Comparison of ENCODE assay signal across 10 cellular contexts in genomic region chr21:23452384-23453083, GRCh38.
A peak's percentile ranks its signal among the peaks of the same experiment; 100 is the strongest.
DNase-seq lines count a peak whose midpoint lies in the region; ATAC-seq and TF ChIP-seq lines count a peak whose summit lies in the region.
"Had no signal": no experiment of that assay in that cellular context is flagged by ENCODE, and none has a peak within 500 bp of the region (broad histone marks: within the 10 kb centered on the region; RNA-seq: fewer than 3 reads in every experiment).

No MANE protein-coding gene starts in this region.

- peak; percentile 43 for DNase-seq in activated naive CD4-positive, alpha-beta T cell treated with anti-CD3 and anti-CD28 coated beads for 36 hours
- DNase-seq in activated naive CD4-positive, alpha-beta T cell treated with Interleukin-2 at 50 U/mL for 16 hours, result no peak
- peak; percentile 4 for DNase-seq in stimulated activated naive CD8-positive, alpha-beta T cell treated with anti-CD3 and anti-CD28 coated beads, Interleukin-15, Interleukin-2, amounts not matched to agents 100 U/mL and 50 U/mL, for 24 hours
- DNase-seq in stimulated activated effector memory CD8-positive, alpha-beta T cell treated with anti-CD3 and anti-CD28 coated beads, Interleukin-12 subunit alpha, Interleukin-12 subunit beta, amount 100 ng/mL, for 72 hours (ENCODE audit: low spot score in 2 of 2), result no peak
- DNase-seq in HuH-7.5 (ENCODE audit: low spot score), result no peak
- DNase-seq in CD8-positive, alpha-beta memory T cell, result no peak
- DNase-seq: CD4-positive, alpha-beta T cell had no signal

- no peaks in the 10 kb centered on the region for H3K9me3 Mint-ChIP-seq in activated naive CD4-positive, alpha-beta T cell treated with anti-CD3 and anti-CD28 coated beads for 36 hours
- no peaks in the 10 kb centered on the region for H3K9me3 Mint-ChIP-seq in stimulated activated effector memory CD8-positive, alpha-beta T cell treated with anti-CD3 and anti-CD28 coated beads, Interleukin-12 subunit alpha, Interleukin-12 subunit beta, amount 100 ng/mL, for 72 hours
- peaks cover 0 to 7% (median 3%) of the 10 kb centered on the region in 5 donors for H3K9me3 Mint-ChIP-seq in CD8-positive, alpha-beta memory T cell
- H3K9me3 Mint-ChIP-seq: CD4-positive, alpha-beta T cell had no signal

- peaks cover 3% of the 10 kb centered on the region for H3K4me1 Mint-ChIP-seq in activated naive CD4-positive, alpha-beta T cell treated with anti-CD3 and anti-CD28 coated beads for 36 hours (ENCODE audit: low read depth)
- no peaks in the 10 kb centered on the region for H3K4me1 Mint-ChIP-seq in stimulated activated effector memory CD8-positive, alpha-beta T cell treated with anti-CD3 and anti-CD28 coated beads, Interleukin-12 subunit alpha, Interleukin-12 subunit beta, amount 100 ng/mL, for 72 hours
- no peaks in the 10 kb centered on the region for H3K4me1 Mint-ChIP-seq in CD8-positive, alpha-beta memory T cell

- TF ChIP-seq CTCF in VCaP (conservative IDR thresholded peaks at IDR 0.05), result peak; percentile 97

- H3K27me3 ChIP-seq in CD8-positive, alpha-beta memory T cell (ENCODE audit: insufficient read depth, low read length, poor library complexity, severe bottlenecking), result no peaks in the 10 kb centered on the region
- H3K27me3 ChIP-seq: SJSA1 had no signal

- intact Hi-C loops in activated naive CD4-positive, alpha-beta T cell treated with anti-CD3 and anti-CD28 coated beads for 36 hours (cut with micrococcal nuclease), result no loop called here

- H3K4me3 ChIP-seq in CD8-positive, alpha-beta memory T cell (ENCODE audit: low read length), result no peak overlapping the region
- H3K4me3 ChIP-seq: SJSA1 had no signal

- ATAC-seq in HG03108 (IDR thresholded peaks at IDR 0.05; ENCODE audit: unreplicated experiment), result peak; percentile 53
- no peak for ATAC-seq in stimulated activated naive CD8-positive, alpha-beta T cell treated with anti-CD3 and anti-CD28 coated beads, Interleukin-15, Interleukin-2, amounts not matched to agents 100 U/mL and 50 U/mL, for 24 hours
- ATAC-seq in stimulated activated effector memory CD8-positive, alpha-beta T cell treated with anti-CD3 and anti-CD28 coated beads, Interleukin-12 subunit alpha, Interleukin-12 subunit beta, amount 100 ng/mL, for 72 hours, result no peak

- H3K4me1 ChIP-seq in CD8-positive, alpha-beta memory T cell (ENCODE audit: insufficient read depth, low read length), result no peaks in the 10 kb centered on the region
- H3K4me1 ChIP-seq: SJSA1 had no signal

- H3K36me3 Mint-ChIP-seq in activated naive CD4-positive, alpha-beta T cell treated with anti-CD3 and anti-CD28 coated beads for 36 hours (ENCODE audit: low read depth), result no peaks in the 10 kb centered on the region
- H3K36me3 Mint-ChIP-seq in stimulated activated effector memory CD8-positive, alpha-beta T cell treated with anti-CD3 and anti-CD28 coated beads, Interleukin-12 subunit alpha, Interleukin-12 subunit beta, amount 100 ng/mL, for 72 hours, result no peaks in the 10 kb centered on the region
- no peaks in the 10 kb centered on the region for H3K36me3 Mint-ChIP-seq in CD8-positive, alpha-beta memory T cell

- no peaks in the 10 kb centered on the region for H3K27me3 Mint-ChIP-seq in activated naive CD4-positive, alpha-beta T cell treated with anti-CD3 and anti-CD28 coated beads for 36 hours (ENCODE audit: low read depth)
- no peaks in the 10 kb centered on the region for H3K27me3 Mint-ChIP-seq in CD8-positive, alpha-beta memory T cell
- H3K27me3 Mint-ChIP-seq: CD4-positive, alpha-beta T cell had no signal

- no peak overlapping the region for H3K27ac Mint-ChIP-seq in activated naive CD4-positive, alpha-beta T cell treated with anti-CD3 and anti-CD28 coated beads for 36 hours
- no peak overlapping the region for H3K27ac Mint-ChIP-seq in stimulated activated effector memory CD8-positive, alpha-beta T cell treated with anti-CD3 and anti-CD28 coated beads, Interleukin-12 subunit alpha, Interleukin-12 subunit beta, amount 100 ng/mL, for 72 hours
- H3K27ac Mint-ChIP-seq in CD8-positive, alpha-beta memory T cell, result no peak overlapping the region
- H3K27ac Mint-ChIP-seq: CD4-positive, alpha-beta T cell had no signal

- no peaks in the 10 kb centered on the region for H3K36me3 ChIP-seq in CD8-positive, alpha-beta memory T cell (ENCODE audit: insufficient read depth, low read length)
- H3K36me3 ChIP-seq: SJSA1 had no signal

- CTCF ChIA-PET in activated naive CD4-positive, alpha-beta T cell treated with anti-CD3 and anti-CD28 coated beads for 36 hours (lab: Charles Lee), result interaction anchor here (1.0 kb wide), 1 partner anchor 279 kb away, joined by 3 read pairs; no protein-coding TSS in a partner anchor
- CTCF ChIA-PET in CD8-positive, alpha-beta memory T cell (lab: Charles Lee), result no interaction called here

- H3K4me3 Mint-ChIP-seq in activated naive CD4-positive, alpha-beta T cell treated with anti-CD3 and anti-CD28 coated beads for 36 hours, result no peak overlapping the region
- no peak overlapping the region for H3K4me3 Mint-ChIP-seq in stimulated activated effector memory CD8-positive, alpha-beta T cell treated with anti-CD3 and anti-CD28 coated beads, Interleukin-12 subunit alpha, Interleukin-12 subunit beta, amount 100 ng/mL, for 72 hours
- no peak overlapping the region for H3K4me3 Mint-ChIP-seq in CD8-positive, alpha-beta memory T cell
- H3K4me3 Mint-ChIP-seq: CD4-positive, alpha-beta T cell had no signal

- H3K27ac ChIP-seq in VCaP, result no peak overlapping the region; the same call in 1 of the 2 replicates
- H3K27ac ChIP-seq in CD8-positive, alpha-beta memory T cell (ENCODE audit: low read depth, low read length), result no peak overlapping the region
- H3K27ac ChIP-seq: SJSA1 had no signal

- POLR2A ChIA-PET in CD8-positive, alpha-beta memory T cell (lab: Charles Lee), result no interaction called here

- H3K9me3 ChIP-seq in CD8-positive, alpha-beta memory T cell (ENCODE audit: low read length), result no peaks in the 10 kb centered on the region

Comparison
In these comparisons a context has a peak if more than half of its experiments do, and no peak if none do; other contexts are left out.
1. DNase-seq: peak in activated naive CD4-positive, alpha-beta T cell treated with anti-CD3 and anti-CD28 coated beads for 36 hours (single experiment) and stimulated activated naive CD8-positive, alpha-beta T cell treated with anti-CD3 and anti-CD28 coated beads, Interleukin-15, Interleukin-2, amounts not matched to agents 100 U/mL and 50 U/mL, for 24 hours (single experiment); none in activated naive CD4-positive, alpha-beta T cell treated with Interleukin-2 at 50 U/mL for 16 hours (single experiment), stimulated activated effector memory CD8-positive, alpha-beta T cell treated with anti-CD3 and anti-CD28 coated beads, Interleukin-12 subunit alpha, Interleukin-12 subunit beta, amount 100 ng/mL, for 72 hours (0 of 2), HuH-7.5 (single experiment) and CD8-positive, alpha-beta memory T cell (0 of 5).